Comparison of ENCODE assay signal across 9 cellular contexts in the genomic region with DNA sequence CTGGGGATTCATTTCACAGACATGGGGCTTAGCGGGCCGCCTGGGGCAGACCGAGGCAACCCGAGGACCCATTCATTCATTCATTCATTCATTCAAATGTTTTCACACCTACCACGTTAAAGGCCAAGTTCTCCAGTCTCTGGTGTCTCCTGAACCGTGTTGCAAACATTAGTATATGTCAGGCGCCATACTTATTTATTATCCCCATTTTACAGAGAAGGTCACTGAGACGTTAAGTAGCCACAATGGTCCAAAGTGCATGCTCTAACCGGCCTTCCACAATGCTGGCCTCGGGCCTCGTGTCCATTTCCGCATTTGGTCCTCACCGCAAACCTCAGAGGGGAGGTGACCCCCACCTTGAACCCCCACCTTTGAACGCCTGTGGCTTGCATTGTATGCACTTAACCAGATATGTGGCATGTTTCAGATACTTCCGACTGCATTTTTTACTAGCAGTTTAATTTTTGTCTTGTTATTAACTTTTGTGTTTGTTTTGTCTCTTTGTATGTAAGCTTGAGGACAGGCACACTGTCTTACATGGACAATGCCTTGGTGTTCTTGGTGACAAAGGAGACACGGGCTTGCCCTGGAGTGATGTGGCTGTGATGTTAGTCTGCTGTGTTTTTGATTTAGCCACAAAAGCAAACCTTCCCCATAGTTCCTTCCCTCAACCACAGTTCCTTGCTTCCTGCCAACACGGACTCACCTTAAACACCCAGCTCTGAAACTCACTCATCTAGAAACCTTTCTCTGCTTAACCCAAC. TPM values are rescaled to one million over a fixed set of nuclear protein-coding genes. Genes with fewer than 3 reads are reported as not detected.
A peak's percentile ranks its signal among the peaks of the same experiment; 100 is the strongest.
DNase-seq lines count a peak whose midpoint lies in the region; ATAC-seq, FAIRE-seq and TF ChIP-seq lines count a peak whose summit lies in the region.
"Had no signal": no experiment of that assay in that cellular context is flagged by ENCODE, and none has a peak within 500 bp of the region (broad histone marks: within the 10 kb centered on the region; RNA-seq: fewer than 3 reads in every experiment).

No MANE protein-coding gene starts in this region.

- peaks cover 37% of the 10 kb centered on the region for H3K79me2 ChIP-seq in keratinocyte (ENCODE audit: control insufficient read depth, insufficient read depth, low read length)

- no peak overlapping the region for H3K9ac ChIP-seq in keratinocyte (ENCODE audit: control insufficient read depth, extremely low read depth, insufficient read depth, low read length)

- peak; percentile 63 for FAIRE-seq in keratinocyte (lab: Jason Lieb, UNC)
- FAIRE-seq: A204.1 had no signal

- H3K36me3 ChIP-seq in keratinocyte (ENCODE audit: control insufficient read depth in 2 of 2, extremely low read depth in 1 of 2, insufficient read depth in 2 of 2, low read length in 2 of 2) (peaks cover 2 to 20% of the 10 kb centered on the region in 2 experiments), stomach (no peaks in the 10 kb centered on the region)

- H2AFZ ChIP-seq in keratinocyte (ENCODE audit: control insufficient read depth, low read length): peak overlapping the region; percentile 58

- POLR2A ChIA-PET in activated CD4-positive, alpha-beta T cell treated with anti-CD3 and anti-CD28 coated beads for 36 hours (lab: Charles Lee): interaction anchor here (0.9 to 4.9 kb wide), 3 partner anchors 8 to 115 kb away, joined by 3 to 41 read pairs (median 6); no protein-coding TSS in a partner anchor

- peaks cover 2% of the 10 kb centered on the region for H3K27me3 Mint-ChIP-seq in activated CD4-positive, alpha-beta T cell treated with anti-CD3 and anti-CD28 coated beads for 36 hours
- peaks cover 5% of the 10 kb centered on the region for H3K27me3 Mint-ChIP-seq in activated naive CD8-positive, alpha-beta T cell treated with anti-CD3 and anti-CD28 coated beads for 36 hours

- no peaks in the 10 kb centered on the region for H3K9me1 ChIP-seq in keratinocyte (ENCODE audit: control insufficient read depth, extremely low read depth, insufficient read depth, low read length)

- peaks cover 21% of the 10 kb centered on the region for H3K36me3 Mint-ChIP-seq in activated CD4-positive, alpha-beta T cell treated with anti-CD3 and anti-CD28 coated beads for 36 hours (ENCODE audit: low read depth)
- peaks cover 7% of the 10 kb centered on the region for H3K36me3 Mint-ChIP-seq in activated naive CD8-positive, alpha-beta T cell treated with anti-CD3 and anti-CD28 coated beads for 36 hours

- dilution Hi-C loops in keratinocyte (cut with MboI; ENCODE audit: extremely low pct_ligation_motif_present, low sequenced_read_pairs): no loop called here

- H3K9me3 Mint-ChIP-seq in activated CD4-positive, alpha-beta T cell treated with anti-CD3 and anti-CD28 coated beads for 36 hours (ENCODE audit: low read depth): no peaks in the 10 kb centered on the region
- H3K9me3 Mint-ChIP-seq in activated naive CD8-positive, alpha-beta T cell treated with anti-CD3 and anti-CD28 coated beads for 36 hours: no peaks in the 10 kb centered on the region

- H3K27ac ChIP-seq in keratinocyte (ENCODE audit: control insufficient read depth, insufficient read depth, low read length): no peak overlapping the region
- H3K27ac ChIP-seq in stomach: peak overlapping the region in 2 of 5 donors; percentile 32 to 89

- CTCF ChIA-PET in activated CD4-positive, alpha-beta T cell treated with anti-CD3 and anti-CD28 coated beads for 36 hours (lab: Charles Lee): interaction anchor here (0.6 to 2.6 kb wide), 7 partner anchors 31 to 699 kb away, joined by 3 to 15 read pairs (median 4); no protein-coding TSS in a partner anchor

- TF ChIP-seq EP300 in stomach (IDR thresholded peaks at IDR 0.05): no peak

- TF ChIP-seq CTCF in keratinocyte (optimal IDR thresholded peaks at IDR 0.05 in 1 of 3, IDR thresholded peaks at IDR 0.05 in 1 of 3, conservative IDR thresholded peaks at IDR 0.05 in 1 of 3; ENCODE audit: extremely low read depth in 1 of 3, insufficient read depth in 2 of 3, low read length in 3 of 3): no peak
- no peak for TF ChIP-seq CTCF in stomach (IDR thresholded peaks at IDR 0.05)

- H3K9me3 ChIP-seq in keratinocyte (ENCODE audit: control insufficient read depth, low read depth, low read length) (no peaks in the 10 kb centered on the region), stomach (no peaks in the 10 kb centered on the region)

- H3K27me3 ChIP-seq in keratinocyte (ENCODE audit: control insufficient read depth, extremely low read depth, insufficient read depth, low read length) (no peaks in the 10 kb centered on the region), stomach (no peaks in the 10 kb centered on the region)

- 53 to 64% (median 63%) methylated on average over 17 of the region's 17 CpGs for WGBS in stomach, 5 donors

- no peak for ATAC-seq in activated CD4-positive, alpha-beta T cell treated with anti-CD3 and anti-CD28 coated beads for 36 hours
- no peak for ATAC-seq in HG02840 (IDR thresholded peaks at IDR 0.05; ENCODE audit: low FRiP score, unreplicated experiment)

- H3K4me1 ChIP-seq in keratinocyte (ENCODE audit: control insufficient read depth, extremely low read depth, insufficient read depth, low read length) (peaks cover 39% of the 10 kb centered on the region), stomach (peaks cover 15 to 42% (median 33%) of the 10 kb centered on the region in 4 donors)

- peak overlapping the region; percentile 86 for H3K4me2 ChIP-seq in keratinocyte (ENCODE audit: control insufficient read depth, extremely low read depth, insufficient read depth, low read depth, low read length)

- H3K4me3 ChIP-seq in keratinocyte (ENCODE audit: control insufficient read depth in 2 of 3, extremely low read depth in 1 of 3, insufficient read depth in 2 of 3, low read depth in 1 of 3, low read length in 3 of 3): no peak overlapping the region
- H3K4me3 ChIP-seq in stomach: peak overlapping the region; percentile 72 to 95 (median 81)

- H3K27ac Mint-ChIP-seq in activated CD4-positive, alpha-beta T cell treated with anti-CD3 and anti-CD28 coated beads for 36 hours: peak overlapping the region; percentile 78
- H3K27ac Mint-ChIP-seq in activated naive CD8-positive, alpha-beta T cell treated with anti-CD3 and anti-CD28 coated beads for 36 hours: no peak overlapping the region

- H4K20me1 ChIP-seq in keratinocyte (ENCODE audit: control insufficient read depth, extremely low read depth, insufficient read depth, low read length): peaks cover 17% of the 10 kb centered on the region

- H3K4me1 Mint-ChIP-seq in activated CD4-positive, alpha-beta T cell treated with anti-CD3 and anti-CD28 coated beads for 36 hours: peaks cover 33% of the 10 kb centered on the region
- H3K4me1 Mint-ChIP-seq in activated naive CD8-positive, alpha-beta T cell treated with anti-CD3 and anti-CD28 coated beads for 36 hours: peaks cover 38% of the 10 kb centered on the region

- DNase-seq in activated CD4-positive, alpha-beta T cell treated with anti-CD3 and anti-CD28 coated beads for 36 hours: no peak
- DNase-seq in activated CD4-positive, alpha-beta T cell treated with anti-CD3 and anti-CD28 coated beads for 4 hours: no peak
- no peak for DNase-seq in activated naive CD8-positive, alpha-beta T cell treated with anti-CD3 and anti-CD28 coated beads for 36 hours
- DNase-seq in keratinocyte (ENCODE audit: low read depth, low spot score) (no peak), stomach (no peak), hepatic stellate cell (ENCODE audit: low spot score) (no peak), NCI-H226 (no peak)

- intact Hi-C loops in activated CD4-positive, alpha-beta T cell treated with anti-CD3 and anti-CD28 coated beads for 36 hours (cut with DNase I, micrococcal nuclease): loop anchor here (5.0 to 10.0 kb wide), 4 partner anchors 115 to 497 kb away; a partner anchor contains a TSS
- intact Hi-C loops in stomach (cut with DNase I; ENCODE audit: low total_unique reads): loop anchor here (10.0 kb wide), 1 partner anchor 53 kb away; a partner anchor contains a TSS

- H3K4me3 Mint-ChIP-seq in activated CD4-positive, alpha-beta T cell treated with anti-CD3 and anti-CD28 coated beads for 36 hours: peak overlapping the region; percentile 75
- peak overlapping the region; percentile 86 for H3K4me3 Mint-ChIP-seq in activated naive CD8-positive, alpha-beta T cell treated with anti-CD3 and anti-CD28 coated beads for 36 hours

- TF ChIP-seq POLR2A in stomach (IDR thresholded peaks at IDR 0.05): no peak

RNA-seq across cellular contexts. Expression of a gene that starts 1.2 kb away (rescaled TPM):
- total RNA-seq in activated CD4-positive, alpha-beta T cell treated with anti-CD3 and anti-CD28 coated beads for 36 hours: 10 to 100 TPM; 48.3 to 62.7 TPM
- 10 to 100 TPM; 21.4 to 21.7 TPM for total RNA-seq in activated naive CD8-positive, alpha-beta T cell treated with anti-CD3 and anti-CD28 coated beads for 36 hours
- polyA plus RNA-seq in keratinocyte (55.0 to 61.5 TPM (median 57.9 TPM) in 3 replicates), stomach (1 to 10 TPM in 2 of 3 donors, under 1 TPM in 1; 0.92 to 5.1 (median 3.4) TPM)
- 124 TPM for polyA plus RNA-seq in keratinocyte (2011; ENCODE audit: low read depth)
- polyA plus RNA-seq in keratinocyte (2011; cell fraction: cytosol; rRNA removed): 43.0 and 79.6 TPM in 2 replicates
- polyA plus RNA-seq in keratinocyte (2011; cell fraction: nucleus; rRNA removed): 145 and 193 TPM in 2 replicates
- polyA plus RNA-seq in keratinocyte (2012; ENCODE audit: low replicate concordance): 72.9 and 75.0 TPM in 2 replicates
- 106 to 194 TPM (median 118 TPM) in 3 replicates for polyA minus RNA-seq in keratinocyte
- 127 TPM for polyA minus RNA-seq in keratinocyte (2011; cell fraction: cytosol; rRNA and poly(A)+ RNA removed)
- polyA minus RNA-seq in keratinocyte (2011; cell fraction: nucleus; rRNA and poly(A)+ RNA removed): 82.3 and 144 TPM in 2 replicates
- total RNA-seq in stomach: 10 to 100 TPM in 2 of 5 donors, 1 to 10 TPM in 2, under 1 TPM in 1; 0.58 to 47.8 (median 7.7) TPM

RNA-seq across cellular contexts. Expression of a gene that starts 55.4 kb away (rescaled TPM):
- 1 to 10 TPM; 4.4 to 5.8 TPM for total RNA-seq in activated CD4-positive, alpha-beta T cell treated with anti-CD3 and anti-CD28 coated beads for 36 hours
- 1 to 10 TPM; 3.9 to 4.7 TPM for total RNA-seq in activated naive CD8-positive, alpha-beta T cell treated with anti-CD3 and anti-CD28 coated beads for 36 hours
- polyA plus RNA-seq in keratinocyte: 38.7 to 91.9 TPM (median 52.7 TPM) in 3 replicates
- 23.4 TPM for polyA plus RNA-seq in keratinocyte (2011; ENCODE audit: low read depth)
- 32.0 and 62.6 TPM in 2 replicates for polyA plus RNA-seq in keratinocyte (2011; cell fraction: cytosol; rRNA removed)
- polyA plus RNA-seq in keratinocyte (2011; cell fraction: nucleus; rRNA removed): 62.5 and 83.1 TPM in 2 replicates
- polyA plus RNA-seq in keratinocyte (2012; ENCODE audit: low replicate concordance): 44.0 and 48.3 TPM in 2 replicates
- polyA minus RNA-seq in keratinocyte: 48.6 to 89.0 TPM (median 74.9 TPM) in 3 replicates
- polyA minus RNA-seq in keratinocyte (2011; cell fraction: cytosol; rRNA and poly(A)+ RNA removed): 91.9 TPM
- polyA minus RNA-seq in keratinocyte (2011; cell fraction: nucleus; rRNA and poly(A)+ RNA removed): 65.3 and 76.2 TPM in 2 replicates
- total RNA-seq in stomach: 10 to 100 TPM in 1 of 5 donors, 1 to 10 TPM in 4; 3.5 to 11.0 (median 7.6) TPM
- 10 to 100 TPM in 2 of 3 donors, 1 to 10 TPM in 1; 6.7 to 16.0 (median 11.1) TPM for polyA plus RNA-seq in stomach

Comparison
In these comparisons a context has a peak if more than half of its experiments do, and no peak if none do; other contexts are left out.
1. H3K4me3 ChIP-seq: peak in stomach (4 of 4); none in keratinocyte (0 of 3).